8 cellular contexts compared by ENCODE assay signal in genomic region chr22:49967333-49968241, GRCh38. TPM values are rescaled to one million over a fixed set of nuclear protein-coding genes. Genes with fewer than 3 reads are reported as not detected.
DNase-seq lines count a peak whose midpoint lies in the region; ATAC-seq, FAIRE-seq and TF ChIP-seq lines count a peak whose summit lies in the region.

No MANE protein-coding gene starts in this region.

- CTCF ChIA-PET in RWPE1 (lab: Yijun Ruan, JAX), result interaction anchor here (0.5 to 0.8 kb wide), 2 partner anchors 14 to 36 kb away, joined by 3 to 6 read pairs; no protein-coding TSS in a partner anchor

- H3K27me3 ChIP-seq in BLaER1, result peaks cover 20% of the 10 kb centered on the region
- no peaks in the 10 kb centered on the region for H3K27me3 ChIP-seq in esophagus muscularis mucosa
- no peaks in the 10 kb centered on the region for H3K27me3 ChIP-seq in osteoblast (ENCODE audit: insufficient read depth, low read length)

- peaks cover 82% of the 10 kb centered on the region for H3K4me1 ChIP-seq in BLaER1
- peaks cover 88 to 100% (median 91%) of the 10 kb centered on the region in 4 donors for H3K4me1 ChIP-seq in esophagus muscularis mucosa
- H3K4me1 ChIP-seq in osteoblast (ENCODE audit: insufficient read depth, low read length), result peaks cover 30% of the 10 kb centered on the region

- DNase-seq in RWPE1 (ENCODE audit: low spot score), result no peak
- no peak for DNase-seq in esophagus muscularis mucosa (ENCODE audit: extremely low spot score)
- peak; percentile 92 for DNase-seq in osteoblast (ENCODE audit: insufficient read length, low spot score, missing footprints)
- no peak for DNase-seq in DMS79 treated with DMSO at 0.1 percent for 48 hours (lab: John Stamatoyannopoulos, UW)
- no peak for DNase-seq in H54 (ENCODE audit: insufficient read length, low spot score)

- TF ChIP-seq EP300 in esophagus muscularis mucosa (IDR thresholded peaks at IDR 0.05), result no peak

- H4K20me1 ChIP-seq in BLaER1 (peaks cover 90% of the 10 kb centered on the region), osteoblast (ENCODE audit: insufficient read depth, low read length) (peaks cover 6% of the 10 kb centered on the region)

- intact Hi-C loops in esophagus muscularis mucosa (cut with DNase I), result no loop called here

- peaks cover 26% of the 10 kb centered on the region for H3K79me2 ChIP-seq in osteoblast (ENCODE audit: insufficient read depth, low read length)

- ATAC-seq in HG03457 (IDR thresholded peaks at IDR 0.05; ENCODE audit: unreplicated experiment) (no peak), HG02763 (IDR thresholded peaks at IDR 0.05; ENCODE audit: unreplicated experiment) (no peak)

- TF ChIP-seq CTCF in RWPE1 (conservative IDR thresholded peaks at IDR 0.05; ENCODE audit: low read depth) (no peak), esophagus muscularis mucosa (IDR thresholded peaks at IDR 0.05) (no peak), osteoblast (IDR thresholded peaks at IDR 0.05; ENCODE audit: extremely low read depth, low read depth, low read length) (no peak)

- H3K4me2 ChIP-seq in BLaER1 (peak overlapping the region; percentile 100), osteoblast (ENCODE audit: insufficient read depth, low read length) (peak overlapping the region; percentile 48)

- TF ChIP-seq POLR2A in esophagus muscularis mucosa (IDR thresholded peaks at IDR 0.05; ENCODE audit: low read depth), result peak; percentile 27
- no peak for TF ChIP-seq POLR2A in H54 (IDR thresholded peaks at IDR 0.05; ENCODE audit: low read depth, low read length)

- POLR2A ChIA-PET in RWPE1 (lab: Yijun Ruan, JAX; ENCODE audit: low non-redundant PET), result no interaction called here

- 54% methylated on average over 20 of the region's 38 CpGs for WGBS in esophagus muscularis mucosa

- H3K4me3 ChIP-seq in BLaER1 (peak overlapping the region; percentile 31; the same call in 1 of the 2 replicates), esophagus muscularis mucosa (peak overlapping the region; percentile 16 to 30 (median 24)), osteoblast (ENCODE audit: insufficient read depth, low read length) (peak overlapping the region; percentile 53)

- peaks cover 25% of the 10 kb centered on the region for H3K36me3 ChIP-seq in BLaER1
- peaks cover 11 to 31% (median 29%) of the 10 kb centered on the region in 4 donors for H3K36me3 ChIP-seq in esophagus muscularis mucosa
- H3K36me3 ChIP-seq in osteoblast (ENCODE audit: insufficient read depth, low read length), result peaks cover 14% of the 10 kb centered on the region

- H3K27ac ChIP-seq in BLaER1 (peak overlapping the region; percentile 53), RWPE1 (peak overlapping the region; percentile 92), esophagus muscularis mucosa (replicated peaks in 1 of 4) (peak overlapping the region; percentile 88 to 98 (median 95)), osteoblast (ENCODE audit: low read depth, low read length) (peak overlapping the region; percentile 51)

- H3K9ac ChIP-seq in BLaER1, result peak overlapping the region; percentile 63; the same call in 1 of the 2 replicates

- H2AFZ ChIP-seq in osteoblast (ENCODE audit: low read length), result peak overlapping the region; percentile 72

- no peak for FAIRE-seq in H54 (lab: Jason Lieb, UNC)

- H3K9me3 ChIP-seq in BLaER1 (no peaks in the 10 kb centered on the region), esophagus muscularis mucosa (no peaks in the 10 kb centered on the region), osteoblast (ENCODE audit: low read depth, low read length) (no peaks in the 10 kb centered on the region)

RNA-seq across cellular contexts. Expression of gene PIM3, which starts 7.0 kb away (rescaled TPM):
- total RNA-seq in esophagus muscularis mucosa (100 to 1,000 TPM in 1 of 4 donors, 10 to 100 TPM in 3; 36.1 to 106 (median 56.5) TPM), osteoblast (14.4 and 19.9 TPM in 2 replicates)

RNA-seq across cellular contexts. Expression of gene IL17REL, which starts 45.0 kb away (rescaled TPM):
- not detected for total RNA-seq in esophagus muscularis mucosa
- not detected in 2 replicates for total RNA-seq in osteoblast

RNA-seq across cellular contexts. Expression of gene CRELD2, which starts 49.2 kb away (rescaled TPM):
- total RNA-seq in esophagus muscularis mucosa (10 to 100 TPM; 32.0 to 38.2 (median 34.2) TPM), osteoblast (28.0 and 31.1 TPM in 2 replicates)

RNA-seq across cellular contexts. Expression of gene ALG12, which starts 49.3 kb away (rescaled TPM):
- total RNA-seq in esophagus muscularis mucosa (10 to 100 TPM; 17.7 to 28.0 (median 23.8) TPM), osteoblast (18.8 and 20.0 TPM in 2 replicates)
